ENCODE assay signal across 8 cellular contexts in genomic region chr1:66436378-66437135, GRCh38.
DNase-seq lines count a peak whose midpoint lies in the region; ATAC-seq, FAIRE-seq and TF ChIP-seq lines count a peak whose summit lies in the region.

No MANE protein-coding gene starts in this region.

- peak; percentile 18 to 37; a peak in 2 of 5 replicates for TF ChIP-seq RAD21 in A549 (conservative IDR thresholded peaks at IDR 0.05 in 1 of 2, IDR thresholded peaks at IDR 0.05 in 1 of 2)

- H3K36me3 ChIP-seq in uterus: no peaks in the 10 kb centered on the region

- peak overlapping the region; percentile 35 to 62; a peak in 5 of 6 replicates for H3K27ac ChIP-seq in A549
- no peak overlapping the region for H3K27ac ChIP-seq in uterus

- FAIRE-seq in A549 (lab: Jason Lieb, UNC): no peak

- peak; percentile 66 to 81 for ATAC-seq in A549
- peak; percentile 69 for ATAC-seq in GM18511 (IDR thresholded peaks at IDR 0.05; ENCODE audit: unreplicated experiment)
- peak; percentile 78 for ATAC-seq in HG02884 (IDR thresholded peaks at IDR 0.05; ENCODE audit: unreplicated experiment)

- no peaks in the 10 kb centered on the region for H3K27me3 ChIP-seq in uterus

- CTCF ChIA-PET in A549 (lab: Yijun Ruan, JAX): interaction anchor here (0.6 to 3.8 kb wide), 10 partner anchors 10 to 477 kb away, joined by 3 to 23 read pairs (median 3); no protein-coding TSS in a partner anchor

- WGBS in A549 (ENCODE audit: missing lambda C conversion rate): 46% methylated on average over 4 of the region's 4 CpGs

- intact Hi-C loops in uterus (cut with DNase I; ENCODE audit: low total_unique reads): no loop called here

- TF ChIP-seq POLR2A in A549 (IDR thresholded peaks at IDR 0.05; ENCODE audit: low read length) (no peak), uterus (IDR thresholded peaks at IDR 0.05) (no peak)

- 0 out of 3 replicates have a peak, but pooled peaks have one; percentile 25 for TF ChIP-seq CTCF in A549 (IDR thresholded peaks at IDR 0.05)
- no peak for TF ChIP-seq CTCF in uterus (IDR thresholded peaks at IDR 0.05)

- DNase-seq in A549 (ENCODE audit: low read depth in 1 of 2, low spot score in 1 of 2) (peak; percentile 5 to 41), OCI-M1 (lab: John Stamatoyannopoulos, UW) (peak; percentile 58), myocyte (ENCODE audit: low read depth) (peak; percentile 52), uterus (no peak), globus pallidus (ENCODE audit: low spot score) (no peak)
- peak; percentile 59 for DNase-seq in activated naive CD4-positive, alpha-beta T cell treated with anti-CD3 and anti-CD28 coated beads, Interleukin-2, amount 50 U/mL, for 16 hours

- no peaks in the 10 kb centered on the region for H3K9me3 ChIP-seq in A549
- H3K9me3 ChIP-seq in uterus: no peaks in the 10 kb centered on the region

- no peak overlapping the region for H3K4me3 ChIP-seq in A549
- no peak overlapping the region for H3K4me3 ChIP-seq in uterus

- peaks cover 28% of the 10 kb centered on the region for H3K4me1 ChIP-seq in A549
- H3K4me1 ChIP-seq in uterus: no peaks in the 10 kb centered on the region

- POLR2A ChIA-PET in A549 (lab: Yijun Ruan, JAX): no interaction called here

- TF ChIP-seq EP300 in A549 (IDR thresholded peaks at IDR 0.05): no peak

- peak overlapping the region; percentile 51 for H3K4me2 ChIP-seq in A549

TF ChIP-seq in A549, 52 proteins besides CTCF, POLR2A, EP300 and RAD21:
- TF ChIP-seq EHMT2 (IDR thresholded peaks at IDR 0.05; ENCODE audit: low read depth) (no peak), FOSB (CRISPR knock-in tag; IDR thresholded peaks at IDR 0.05) (no peak), GATA3 (IDR thresholded peaks at IDR 0.05; ENCODE audit: borderline replicate concordance) (no peak), SMC3 (IDR thresholded peaks at IDR 0.05) (0 out of 3 replicates have a peak, but pooled peaks have one; percentile 20), JUN (IDR thresholded peaks at IDR 0.05) (no peak)
TF ChIP-seq in A549: peak in this region for 1.

Comparison
In these comparisons a context has a peak if more than half of its experiments do, and no peak if none do; other contexts are left out.
1. DNase-seq: peak in A549 (2 of 2), OCI-M1 (single experiment), activated naive CD4-positive, alpha-beta T cell treated with anti-CD3 and anti-CD28 coated beads, Interleukin-2, amount 50 U/mL, for 16 hours (single experiment) and myocyte (single experiment); none in uterus (0 of 2) and globus pallidus (single experiment).
2. H3K27ac ChIP-seq: peak in A549 (2 of 2); none in uterus (0 of 2).
3. Peak in every context shown above with its lines, with median percentiles within 50 percentile points of each other: ATAC-seq.